ENCODE assay signal across 1 cellular context in genomic region chr5:141826674-141827073, GRCh38.
TF ChIP-seq lines count a peak whose summit lies in the region.

No MANE protein-coding gene starts in this region.

TF ChIP-seq in HepG2, 621 proteins besides CTCF, POLR2A, EP300 and RAD21:
- TF ChIP-seq ZNF513 (CRISPR knock-in tag; conservative IDR thresholded peaks at IDR 0.05) (no peak), HMGXB3 (CRISPR knock-in tag; IDR thresholded peaks at IDR 0.05; ENCODE audit: borderline replicate concordance) (no peak), POGZ (CRISPR knock-in tag; IDR thresholded peaks at IDR 0.05) (no peak)
